In the genomic region with DNA sequence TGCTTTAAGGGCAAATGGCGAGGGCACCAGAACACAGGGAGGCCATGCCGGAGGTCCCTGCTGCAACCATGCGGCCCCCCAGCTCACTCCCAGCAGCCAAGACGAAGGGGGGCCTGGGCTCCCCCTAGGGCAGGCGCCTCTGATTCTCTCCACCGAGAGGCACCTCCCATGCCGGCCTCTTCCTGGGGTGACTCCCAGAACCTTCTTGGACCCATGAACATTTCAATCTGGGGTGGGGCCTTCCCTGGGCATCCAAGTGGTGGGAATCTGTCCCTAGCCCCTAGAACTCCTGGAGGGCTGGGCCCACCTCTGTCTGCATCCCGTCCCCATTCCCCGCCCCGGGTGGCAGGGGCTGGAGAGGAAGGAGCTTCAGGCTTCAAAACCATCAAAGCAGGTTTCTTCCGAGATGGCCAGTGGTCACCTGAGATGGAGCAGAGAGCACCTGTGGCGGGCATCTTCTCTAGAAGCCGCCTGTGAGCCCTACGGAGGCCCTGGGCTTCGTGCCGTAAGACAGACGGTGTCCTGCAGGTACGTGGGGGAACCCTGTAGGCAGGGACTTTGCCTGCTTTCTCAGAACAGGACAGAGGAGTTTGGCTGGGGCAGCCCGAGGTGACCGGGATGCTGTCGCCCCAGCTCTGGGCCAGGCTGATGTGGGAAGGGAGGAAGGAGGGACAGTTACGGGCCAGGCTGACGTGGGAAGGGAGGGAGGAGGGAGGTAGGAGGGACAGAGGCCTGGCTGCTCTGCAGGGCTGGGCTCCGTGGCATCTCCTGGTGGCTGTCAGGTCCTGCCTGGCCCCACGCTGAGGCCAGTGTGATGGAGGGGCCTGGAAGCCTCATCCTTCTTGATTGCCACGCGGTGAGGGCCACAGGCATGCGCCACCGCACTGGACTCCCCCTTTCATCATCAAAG, we compare ENCODE assay signal across 20 cellular contexts. TPM values are rescaled to one million over a fixed set of nuclear protein-coding genes. Genes with fewer than 3 reads are reported as not detected.
DNase-seq lines count a peak whose midpoint lies in the region; ATAC-seq and TF ChIP-seq lines count a peak whose summit lies in the region.
"Had no signal": no experiment of that assay in that cellular context is flagged by ENCODE, and none has a peak within 500 bp of the region (broad histone marks: within the 10 kb centered on the region; RNA-seq: fewer than 3 reads in every experiment).

No MANE protein-coding gene starts in this region.

- no peak overlapping the region for H3K23ac ChIP-seq in trophoblast cell (ENCODE audit: low read length)

- H3K9me3 Mint-ChIP-seq in activated CD4-positive, alpha-beta T cell treated with anti-CD3 and anti-CD28 coated beads, Interleukin-2, amount 10 ng/mL, durations not matched to agents 7 days and 5 days = no peaks in the 10 kb centered on the region
- H3K9me3 Mint-ChIP-seq: stimulated activated naive B cell treated with anti-CD40 and anti-IgM and Interleukin-4, amounts not matched to agents 10 μg/mL and 1 μg/mL and 100 μg/mL, for 72 hours had no signal

- POLR2A ChIA-PET in activated CD4-positive, alpha-beta T cell treated with anti-CD3 and anti-CD28 coated beads, Interleukin-2, amount 10 ng/mL, durations not matched to agents 7 days and 5 days (lab: Charles Lee) = no interaction called here

- no peak overlapping the region for H2BK12ac ChIP-seq in trophoblast cell (ENCODE audit: low read length)

- intact Hi-C loops in lower leg skin (cut with DNase I; ENCODE audit: low total_unique reads) = no loop called here

- H3K14ac ChIP-seq in trophoblast cell (ENCODE audit: low read length) = no peak overlapping the region

- no peak overlapping the region for H2BK120ac ChIP-seq in trophoblast cell (ENCODE audit: insufficient read depth, low read length, poor library complexity)

- H2BK5ac ChIP-seq in trophoblast cell (ENCODE audit: low read depth, low read length, poor library complexity) = no peak overlapping the region

- no peak overlapping the region for H3K4me3 Mint-ChIP-seq in activated CD4-positive, alpha-beta T cell treated with anti-CD3 and anti-CD28 coated beads, Interleukin-2, amount 10 ng/mL, durations not matched to agents 7 days and 5 days

- no peak overlapping the region for H3K9ac ChIP-seq in trophoblast cell (ENCODE audit: low read length)

- H3K79me1 ChIP-seq in trophoblast cell (ENCODE audit: low read length) = no peaks in the 10 kb centered on the region

- H4K8ac ChIP-seq in trophoblast cell (ENCODE audit: low read depth, low read length) = no peak overlapping the region

- H3K27ac ChIP-seq in Peyer's patch = no peak overlapping the region
- no peak overlapping the region for H3K27ac ChIP-seq in gastroesophageal sphincter
- H3K27ac ChIP-seq in trophoblast cell (ENCODE audit: low read depth, low read length) = no peak overlapping the region
- H3K27ac ChIP-seq: body of pancreas, C4-2B, prostate gland, tibial nerve had no signal

- peak overlapping the region; percentile 48 for H3K18ac ChIP-seq in trophoblast cell (ENCODE audit: low read length)

- no peak overlapping the region for H2AFZ ChIP-seq in trophoblast cell (ENCODE audit: insufficient read depth, low read length, poor library complexity)

- H3K4me1 ChIP-seq in Peyer's patch = peaks cover 0 to 5% (median 0%) of the 10 kb centered on the region in 4 donors
- H3K4me1 ChIP-seq in gastroesophageal sphincter = peaks cover 0 to 17% (median 11%) of the 10 kb centered on the region in 3 donors
- peaks cover 0 to 4% of the 10 kb centered on the region in 2 experiments for H3K4me1 ChIP-seq in trophoblast cell (ENCODE audit: control insufficient read depth in 1 of 2, insufficient read depth in 2 of 2, low read length in 2 of 2)
- H3K4me1 ChIP-seq: prostate gland had no signal

- H3K4me3 ChIP-seq in Peyer's patch (no peak overlapping the region), gastroesophageal sphincter (no peak overlapping the region), trophoblast cell (ENCODE audit: low read depth, low read length) (no peak overlapping the region), lower leg skin (ENCODE audit: low read depth, poor library complexity, severe bottlenecking) (no peak overlapping the region)
- H3K4me3 ChIP-seq: body of pancreas, prostate gland, tibial nerve had no signal

- no peak for DNase-seq in activated CD4-positive, alpha-beta T cell treated with anti-CD3 and anti-CD28 coated beads, Interleukin-2, amount 10 ng/mL, durations not matched to agents 7 days and 5 days
- DNase-seq in activated CD4-positive, alpha-beta T cell treated with anti-CD3 and anti-CD28 coated beads, Interleukin-2, amount 50 U/mL, for 4 hours = no peak
- DNase-seq in Peyer's patch (peak in 2 of 3 donors; percentile 41 to 45), trophoblast cell (no peak), lower leg skin (ENCODE audit: low spot score in 2 of 2) (no peak)
- DNase-seq: activated gamma-delta T cell treated with Interleukin-2 at 50 U/mL for 16 hours; dermis blood vessel endothelial cell; DMS153; HCEC 1CT; naive B cell; NCI-H1436; RPMI8226; stimulated activated naive B cell treated with anti-CD40 and anti-IgM and Interleukin-4, amounts not matched to agents 10 μg/mL and 1 μg/mL and 100 μg/mL, for 72 hours had no signal

- H2AK5ac ChIP-seq in trophoblast cell (ENCODE audit: low read length) = no peak overlapping the region

- 8 to 77% methylated on average over 2 to 12 of the region's 29 CpGs for WGBS in gastroesophageal sphincter (ENCODE audit: low coverage in 1 of 2), 2 donors
- WGBS in trophoblast cell (ENCODE audit: extremely low coverage, insufficient coverage, insufficient read length) = no CpG with 5 or more reads among the region's 29 CpGs
- 90 to 91% methylated on average over 27 to 29 of the region's 29 CpGs for WGBS in lower leg skin, 2 donors

- TF ChIP-seq POLR2A in Peyer's patch (IDR thresholded peaks at IDR 0.05) (no peak), gastroesophageal sphincter (IDR thresholded peaks at IDR 0.05) (no peak), lower leg skin (IDR thresholded peaks at IDR 0.05) (no peak)

- H3K36me3 Mint-ChIP-seq in activated CD4-positive, alpha-beta T cell treated with anti-CD3 and anti-CD28 coated beads, Interleukin-2, amount 10 ng/mL, durations not matched to agents 7 days and 5 days (ENCODE audit: low read depth) = peaks cover 24% of the 10 kb centered on the region

- H3K4me1 Mint-ChIP-seq in activated CD4-positive, alpha-beta T cell treated with anti-CD3 and anti-CD28 coated beads, Interleukin-2, amount 10 ng/mL, durations not matched to agents 7 days and 5 days = peaks cover 23% of the 10 kb centered on the region

- CTCF ChIA-PET in activated CD4-positive, alpha-beta T cell treated with anti-CD3 and anti-CD28 coated beads, Interleukin-2, amount 10 ng/mL, durations not matched to agents 7 days and 5 days (lab: Charles Lee) = no interaction called here

- peak overlapping the region; percentile 32 for H4K12ac ChIP-seq in trophoblast cell (ENCODE audit: low read depth, low read length)

- no peaks in the 10 kb centered on the region for H3K27me3 Mint-ChIP-seq in activated CD4-positive, alpha-beta T cell treated with anti-CD3 and anti-CD28 coated beads, Interleukin-2, amount 10 ng/mL, durations not matched to agents 7 days and 5 days
- H3K27me3 Mint-ChIP-seq: naive B cell; stimulated activated naive B cell treated with anti-CD40 and anti-IgM and Interleukin-4, amounts not matched to agents 10 μg/mL and 1 μg/mL and 100 μg/mL, for 72 hours had no signal

- H3K9me3 ChIP-seq in Peyer's patch (no peaks in the 10 kb centered on the region), gastroesophageal sphincter (no peaks in the 10 kb centered on the region), trophoblast cell (ENCODE audit: insufficient read depth, low read depth, low read length) (no peaks in the 10 kb centered on the region)
- H3K9me3 ChIP-seq: body of pancreas, prostate gland, tibial nerve had no signal

- ATAC-seq in gastroesophageal sphincter = peak; percentile 58
- no peak for ATAC-seq in HG02588 (IDR thresholded peaks at IDR 0.05; ENCODE audit: unreplicated experiment)
- ATAC-seq in HG03175 (IDR thresholded peaks at IDR 0.05; ENCODE audit: unreplicated experiment) = no peak
- ATAC-seq: body of pancreas; stimulated activated naive B cell treated with anti-CD40 and anti-IgM and Interleukin-4, amounts not matched to agents 10 μg/mL and 1 μg/mL and 100 μg/mL, for 72 hours had no signal

- H4K91ac ChIP-seq in trophoblast cell (ENCODE audit: low read depth, low read length) = peak overlapping the region; percentile 20

- H3K4ac ChIP-seq in trophoblast cell (ENCODE audit: low read depth, low read length) = no peak overlapping the region

- H3K27ac Mint-ChIP-seq in activated CD4-positive, alpha-beta T cell treated with anti-CD3 and anti-CD28 coated beads, Interleukin-2, amount 10 ng/mL, durations not matched to agents 7 days and 5 days = peak overlapping the region; percentile 25
- H3K27ac Mint-ChIP-seq: stimulated activated naive B cell treated with anti-CD40 and anti-IgM and Interleukin-4, amounts not matched to agents 10 μg/mL and 1 μg/mL and 100 μg/mL, for 72 hours had no signal

- H3K79me2 ChIP-seq in trophoblast cell (ENCODE audit: control insufficient read depth, insufficient read depth, low read length, poor library complexity) = no peaks in the 10 kb centered on the region

- H3K36me3 ChIP-seq in Peyer's patch (peaks cover 0 to 46% (median 0%) of the 10 kb centered on the region in 3 donors), gastroesophageal sphincter (peaks cover 0 to 63% of the 10 kb centered on the region in 2 donors), trophoblast cell (ENCODE audit: control insufficient read depth in 1 of 2, insufficient read depth in 2 of 2, low read length in 2 of 2) (peaks cover 30 to 38% of the 10 kb centered on the region in 2 experiments)

- TF ChIP-seq EP300 in gastroesophageal sphincter (IDR thresholded peaks at IDR 0.05) = no peak

- no peak overlapping the region for H3K4me2 ChIP-seq in trophoblast cell (ENCODE audit: low read length)

- TF ChIP-seq CTCF in Peyer's patch (IDR thresholded peaks at IDR 0.05) (no peak), gastroesophageal sphincter (IDR thresholded peaks at IDR 0.05) (no peak), lower leg skin (IDR thresholded peaks at IDR 0.05) (no peak)

- H3K27me3 ChIP-seq in Peyer's patch (no peaks in the 10 kb centered on the region), gastroesophageal sphincter (no peaks in the 10 kb centered on the region), trophoblast cell (ENCODE audit: insufficient read depth, low read length) (no peaks in the 10 kb centered on the region)
- H3K27me3 ChIP-seq: body of pancreas, tibial nerve had no signal

RNA-seq across cellular contexts. Expression of gene SLC25A6, which starts 6.8 kb away (rescaled TPM):
- 100 to 1,000 TPM; 259 to 261 TPM for total RNA-seq in activated CD4-positive, alpha-beta T cell treated with anti-CD3 and anti-CD28 coated beads, Interleukin-2, amount 10 ng/mL, durations not matched to agents 7 days and 5 days
- total RNA-seq in Peyer's patch (100 to 1,000 TPM; 201 to 361 (median 314) TPM), gastroesophageal sphincter (100 to 1,000 TPM; 204 to 408 (median 268) TPM), lower leg skin (100 to 1,000 TPM; 187 to 282 (median 260) TPM)
- 444 and 461 TPM in 2 replicates for polyA plus RNA-seq in trophoblast cell (2013)

RNA-seq across cellular contexts. Expression of gene ASMTL, which starts 54.0 kb away (rescaled TPM):
- 10 to 100 TPM; 30.7 to 33.9 TPM for total RNA-seq in activated CD4-positive, alpha-beta T cell treated with anti-CD3 and anti-CD28 coated beads, Interleukin-2, amount 10 ng/mL, durations not matched to agents 7 days and 5 days
- total RNA-seq in Peyer's patch (10 to 100 TPM in 3 of 4 donors, 1 to 10 TPM in 1; 9.5 to 23.9 (median 15.1) TPM), gastroesophageal sphincter (10 to 100 TPM; 29.7 to 35.1 (median 32.5) TPM), lower leg skin (10 to 100 TPM; 24.8 to 35.9 (median 30.1) TPM)
- polyA plus RNA-seq in trophoblast cell (2013) = 25.0 and 26.2 TPM in 2 replicates

Comparison
In these comparisons a context has a peak if more than half of its experiments do, and no peak if none do; other contexts are left out.
1. DNase-seq: peak in Peyer's patch (2 of 3); none in activated CD4-positive, alpha-beta T cell treated with anti-CD3 and anti-CD28 coated beads, Interleukin-2, amount 10 ng/mL, durations not matched to agents 7 days and 5 days (single experiment), activated CD4-positive, alpha-beta T cell treated with anti-CD3 and anti-CD28 coated beads, Interleukin-2, amount 50 U/mL, for 4 hours (0 of 2), trophoblast cell (0 of 2) and lower leg skin (0 of 2).